ENCODE assay signal across 22 cellular contexts in genomic region chr3:55955891-55956477, GRCh38.
"Had no signal": no experiment of that assay in that cellular context is flagged by ENCODE, and none has a peak within 500 bp of the region (broad histone marks: within the 10 kb centered on the region; RNA-seq: fewer than 3 reads in every experiment).

No MANE protein-coding gene starts in this region.

- H3K4me2 ChIP-seq: smooth muscle cell had no signal

- H3K9me3 ChIP-seq: heart left ventricle, neutrophil, right atrium auricular region, suprapubic skin, thyroid gland had no signal

- DNase-seq: cortex of kidney; dorsolateral prefrontal cortex; effector CD8-positive, alpha-beta T cell; foreskin melanocyte; heart left ventricle; hippocampal formation; left colon; left ventricle myocardium superior; mesendoderm; naive B cell; nephron progenitor cell; stimulated activated CD4-positive, alpha-beta T cell treated with anti-CD3 and anti-CD28 coated beads, Interleukin-2, amount 100 ng/mL, for 48 hours; stimulated activated CD8-positive, alpha-beta memory T cell treated with anti-CD3 and anti-CD28 coated beads, Interleukin-4, amount 100 ng/mL, for 48 hours; stimulated activated naive CD8-positive, alpha-beta T cell treated with anti-CD3 and anti-CD28 coated beads, Interleukin-15, Interleukin-2, amounts not matched to agents 100 U/mL and 50 U/mL, for 24 hours; thyroid gland had no signal

- H3K4me3 ChIP-seq: dorsolateral prefrontal cortex, heart left ventricle, lung, right atrium auricular region, smooth muscle cell, suprapubic skin, thyroid gland had no signal

- H3K36me3 ChIP-seq: heart left ventricle, neutrophil, right atrium auricular region, suprapubic skin, thyroid gland had no signal

- ATAC-seq: esophagus mucosa; heart left ventricle; left colon; left ventricle myocardium superior; stimulated activated effector memory CD8-positive, alpha-beta T cell treated with anti-CD3 and anti-CD28 coated beads, Interleukin-12 subunit alpha, Interleukin-12 subunit beta, amount 100 ng/mL, for 72 hours; stimulated activated naive CD8-positive, alpha-beta T cell treated with anti-CD3 and anti-CD28 coated beads, Interleukin-15, Interleukin-2, amounts not matched to agents 100 U/mL and 50 U/mL, for 24 hours had no signal

- H3K27me3 ChIP-seq: dorsolateral prefrontal cortex, neutrophil, right atrium auricular region, thyroid gland had no signal

- H3K27ac ChIP-seq: dorsolateral prefrontal cortex, heart left ventricle, neutrophil, right atrium auricular region, suprapubic skin, thyroid gland had no signal

- H3K4me1 ChIP-seq: heart left ventricle, right atrium auricular region, suprapubic skin, thyroid gland had no signal
